1 cellular context compared by ENCODE assay signal in the genomic region with DNA sequence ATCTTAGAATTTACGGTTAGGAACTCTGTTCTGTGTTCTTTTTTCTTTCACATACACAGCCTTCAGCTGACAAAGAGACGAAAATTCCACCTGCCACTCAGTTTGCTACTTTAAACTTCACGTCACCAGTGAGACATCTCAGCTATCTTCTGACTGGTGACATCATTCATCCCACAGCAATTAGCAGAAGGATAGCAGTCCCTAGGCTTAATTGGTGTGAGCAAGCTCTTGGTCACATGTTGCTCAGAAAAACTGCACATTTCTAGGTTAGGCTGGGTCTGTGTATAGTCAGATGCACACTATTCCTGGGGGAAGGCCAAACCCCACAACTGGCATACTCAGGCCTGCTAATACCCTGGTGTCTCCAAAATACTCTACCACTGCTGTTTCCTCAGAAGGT.
TF ChIP-seq lines count a peak whose summit lies in the region.

No MANE protein-coding gene starts in this region.

TF ChIP-seq in SK-N-SH, 30 proteins besides CTCF, POLR2A, EP300 and RAD21 (continued from another document):
- TF ChIP-seq TCF12 (IDR thresholded peaks at IDR 0.05), result no peak
- no peak for TF ChIP-seq POLR2AphosphoS5 (IDR thresholded peaks at IDR 0.05; ENCODE audit: low read depth, low read length)
- TF ChIP-seq JUND (IDR thresholded peaks at IDR 0.05), result no peak
- TF ChIP-seq, protein P1, sequence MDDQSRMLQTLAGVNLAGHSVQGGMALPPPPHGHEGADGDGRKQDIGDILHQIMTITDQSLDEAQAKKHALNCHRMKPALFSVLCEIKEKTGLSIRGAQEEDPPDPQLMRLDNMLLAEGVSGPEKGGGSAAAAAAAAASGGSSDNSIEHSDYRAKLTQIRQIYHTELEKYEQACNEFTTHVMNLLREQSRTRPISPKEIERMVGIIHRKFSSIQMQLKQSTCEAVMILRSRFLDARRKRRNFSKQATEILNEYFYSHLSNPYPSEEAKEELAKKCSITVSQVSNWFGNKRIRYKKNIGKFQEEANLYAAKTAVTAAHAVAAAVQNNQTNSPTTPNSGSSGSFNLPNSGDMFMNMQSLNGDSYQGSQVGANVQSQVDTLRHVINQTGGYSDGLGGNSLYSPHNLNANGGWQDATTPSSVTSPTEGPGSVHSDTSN (IDR thresholded peaks at IDR 0.05), result peak; percentile 25; the same call in 1 of the 2 replicates
- no peak for TF ChIP-seq RXRA (IDR thresholded peaks at IDR 0.05; ENCODE audit: borderline replicate concordance, low read depth)
- 0 out of 2 replicates have a peak, but pooled peaks have one; percentile 52 for TF ChIP-seq USF1 (IDR thresholded peaks at IDR 0.05; ENCODE audit: borderline replicate concordance, low read depth)
- no peak for TF ChIP-seq MXI1 (IDR thresholded peaks at IDR 0.05; ENCODE audit: low read depth, low read length)
- TF ChIP-seq IRF3 (IDR thresholded peaks at IDR 0.05; ENCODE audit: low read depth, low read length), result no peak
- no peak for TF ChIP-seq MAX (IDR thresholded peaks at IDR 0.05; ENCODE audit: low read depth)
- TF ChIP-seq CHD2 (IDR thresholded peaks at IDR 0.05; ENCODE audit: low read length, partially characterized antibody), result no peak
- TF ChIP-seq TEAD4 (IDR thresholded peaks at IDR 0.05; ENCODE audit: borderline replicate concordance, insufficient read depth), result no peak
- TF ChIP-seq RFX5 (IDR thresholded peaks at IDR 0.05; ENCODE audit: low read length), result no peak
- TF ChIP-seq NFIC (IDR thresholded peaks at IDR 0.05; ENCODE audit: borderline replicate concordance), result no peak
- no peak for TF ChIP-seq SIN3A (IDR thresholded peaks at IDR 0.05; ENCODE audit: borderline replicate concordance, low read depth, low read length)
- TF ChIP-seq FOSL2 (IDR thresholded peaks at IDR 0.05; ENCODE audit: borderline replicate concordance, low read depth), result no peak
